9 cellular contexts compared by ENCODE assay signal in genomic region chr2:52929412-52929811, GRCh38.
"Had no signal": no experiment of that assay in that cellular context is flagged by ENCODE, and none has a peak within 500 bp of the region (broad histone marks: within the 10 kb centered on the region; RNA-seq: fewer than 3 reads in every experiment).

No MANE protein-coding gene starts in this region.

- H3K4me3 Mint-ChIP-seq: HFFc6, IgD-negative memory B cell had no signal

- H3K4me1 ChIP-seq: HAP-1 had no signal

- H3K9me3 ChIP-seq: HAP-1 had no signal

- H3K27ac Mint-ChIP-seq: HFFc6, IgD-negative memory B cell had no signal

- H3K27me3 Mint-ChIP-seq: IgD-negative memory B cell had no signal

- H3K36me3 Mint-ChIP-seq: IgD-negative memory B cell had no signal

- H3K27ac ChIP-seq: GM23248, HL-60 had no signal

- ATAC-seq: HCT116, HepG2 had no signal

- H3K4me3 ChIP-seq: GM23248, HAP-1 had no signal

- DNase-seq: GM23248, GOT3, H7, HFFc6 had no signal

- H3K36me3 ChIP-seq: HAP-1 had no signal
